8 cellular contexts compared by ENCODE assay signal in the genomic region with DNA sequence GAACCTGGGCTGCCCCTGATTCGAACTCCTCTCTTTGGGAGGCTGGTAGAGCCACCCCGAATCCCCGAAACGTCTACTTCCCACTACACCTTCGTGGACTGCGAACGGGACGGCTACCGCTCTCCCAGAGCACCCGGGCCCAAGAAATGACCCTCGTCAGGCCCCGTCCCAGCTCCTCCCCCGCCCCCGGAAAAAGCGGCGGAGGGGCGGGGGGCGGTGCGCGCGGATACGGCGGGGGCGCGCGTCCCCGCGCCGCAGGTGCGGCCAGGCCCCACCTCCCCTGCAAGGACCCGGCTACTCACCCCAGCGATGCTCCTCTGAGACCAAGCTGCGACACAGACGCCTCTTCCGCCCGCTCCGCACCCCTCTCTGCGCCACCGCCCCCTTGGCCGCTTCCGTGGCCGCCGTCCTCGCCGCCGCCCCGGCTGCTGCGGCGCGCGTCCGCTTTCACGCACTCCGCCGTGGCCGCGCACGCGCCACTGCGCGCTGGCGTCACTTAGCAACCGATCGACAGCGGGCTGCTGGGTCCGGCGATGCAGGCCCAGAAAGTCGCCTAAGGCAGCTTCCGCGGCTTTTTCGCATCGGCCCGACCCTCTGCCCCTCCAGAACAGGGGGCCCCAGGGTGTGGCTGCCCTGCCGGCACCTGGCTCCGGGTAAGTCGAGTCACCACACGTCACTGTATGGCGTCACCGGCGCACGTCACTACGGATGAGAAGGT. TPM values are rescaled to one million over a fixed set of nuclear protein-coding genes. Genes with fewer than 3 reads are reported as not detected.
A peak's percentile ranks its signal among the peaks of the same experiment; 100 is the strongest.
DNase-seq lines count a peak whose midpoint lies in the region; ATAC-seq, FAIRE-seq and TF ChIP-seq lines count a peak whose summit lies in the region.

Gene BTBD9, minus strand, starts transcription at position 432 of the 718 bp plus-strand sequence.

- no peaks in the 10 kb centered on the region for H3K27me3 ChIP-seq in keratinocyte (ENCODE audit: control insufficient read depth, extremely low read depth, insufficient read depth, low read length)

- TF ChIP-seq POLR2A in A549 (IDR thresholded peaks at IDR 0.05; ENCODE audit: low read length) = peak; percentile 38

- H3K4me1 ChIP-seq in A549 = peaks cover 4% of the 10 kb centered on the region; the same call in 1 of the 3 replicates
- peaks cover 11% of the 10 kb centered on the region for H3K4me1 ChIP-seq in keratinocyte (ENCODE audit: control insufficient read depth, extremely low read depth, insufficient read depth, low read length)

- TF ChIP-seq CTCF in A549 (IDR thresholded peaks at IDR 0.05) (no peak), keratinocyte (optimal IDR thresholded peaks at IDR 0.05 in 1 of 3, IDR thresholded peaks at IDR 0.05 in 1 of 3, conservative IDR thresholded peaks at IDR 0.05 in 1 of 3; ENCODE audit: extremely low read depth in 1 of 3, insufficient read depth in 2 of 3, low read length in 3 of 3) (no peak)

- ATAC-seq in A549 (peak; percentile 91), GM18517 (IDR thresholded peaks at IDR 0.05; ENCODE audit: unreplicated experiment) (peak; percentile 78), HG03039 (IDR thresholded peaks at IDR 0.05; ENCODE audit: unreplicated experiment) (peak; percentile 69)

- no peaks in the 10 kb centered on the region for H3K79me2 ChIP-seq in keratinocyte (ENCODE audit: control insufficient read depth, insufficient read depth, low read length)

- H3K9me3 ChIP-seq in A549 (no peaks in the 10 kb centered on the region), keratinocyte (ENCODE audit: control insufficient read depth, low read depth, low read length) (no peaks in the 10 kb centered on the region)

- H2AFZ ChIP-seq in keratinocyte (ENCODE audit: control insufficient read depth, low read length) = peak within 1 kb of the TSS; percentile 95

- no peaks in the 10 kb centered on the region for H3K9me1 ChIP-seq in keratinocyte (ENCODE audit: control insufficient read depth, extremely low read depth, insufficient read depth, low read length)

- no peak for TF ChIP-seq RAD21 in A549 (conservative IDR thresholded peaks at IDR 0.05 in 1 of 2, IDR thresholded peaks at IDR 0.05 in 1 of 2)

- CTCF ChIA-PET in A549 (lab: Yijun Ruan, JAX) = interaction anchor here (1.0 kb wide), 1 partner anchor 14 kb away, joined by 3 read pairs; no protein-coding TSS in a partner anchor

- POLR2A ChIA-PET in A549 (lab: Yijun Ruan, JAX) = interaction anchor here (0.6 to 0.9 kb wide), 7 partner anchors 8 to 905 kb away, joined by 3 to 6 read pairs (median 4); no protein-coding TSS in a partner anchor

- dilution Hi-C loops in keratinocyte (cut with MboI; ENCODE audit: extremely low pct_ligation_motif_present, low sequenced_read_pairs) = no loop called here

- no peaks in the 10 kb centered on the region for H4K20me1 ChIP-seq in keratinocyte (ENCODE audit: control insufficient read depth, extremely low read depth, insufficient read depth, low read length)

- FAIRE-seq in A549 (lab: Jason Lieb, UNC) (no peak), keratinocyte (lab: Jason Lieb, UNC) (no peak)

- DNase-seq in A549 (ENCODE audit: low read depth in 1 of 2, low spot score in 1 of 2) (peak; percentile 34 to 76), NCI-H2196 (lab: John Stamatoyannopoulos, UW; ENCODE audit: unreplicated experiment) (peak; percentile 90), keratinocyte (ENCODE audit: low read depth, low spot score) (no peak)
- DNase-seq in activated CD4-positive, CD25-positive, alpha-beta regulatory T cell (lab: John Stamatoyannopoulos, UW) = peak; percentile 55 to 79 (median 75)
- DNase-seq in central memory CD4-positive, alpha-beta T cell = peak; percentile 88
- peak; percentile 63 to 67 for DNase-seq in stimulated activated CD4-positive, alpha-beta T cell treated with anti-CD3 and anti-CD28 coated beads, Interleukin-15, amount 100 ng/mL, for 1 hour (ENCODE audit: low read depth in 1 of 2, low spot score in 1 of 2)

- H3K4me2 ChIP-seq in A549 (peak within 1 kb of the TSS; percentile 97), keratinocyte (ENCODE audit: control insufficient read depth, extremely low read depth, insufficient read depth, low read depth, low read length) (peak within 1 kb of the TSS; percentile 86)

- peak within 1 kb of the TSS; percentile 79 for H3K9ac ChIP-seq in keratinocyte (ENCODE audit: control insufficient read depth, extremely low read depth, insufficient read depth, low read length)

- 0% methylated on average over 6 of the region's 82 CpGs for WGBS in A549 (ENCODE audit: missing lambda C conversion rate)

- H3K36me3 ChIP-seq in keratinocyte (ENCODE audit: control insufficient read depth in 2 of 2, extremely low read depth in 1 of 2, insufficient read depth in 2 of 2, low read length in 2 of 2) = no peaks in the 10 kb centered on the region

- peak within 1 kb of the TSS; percentile 77 for H3K4me3 ChIP-seq in A549
- peak within 1 kb of the TSS; percentile 79 to 89 (median 86) for H3K4me3 ChIP-seq in keratinocyte (ENCODE audit: control insufficient read depth in 2 of 3, extremely low read depth in 1 of 3, insufficient read depth in 2 of 3, low read depth in 1 of 3, low read length in 3 of 3)

- H3K27ac ChIP-seq in A549 (peak within 1 kb of the TSS; percentile 97), keratinocyte (ENCODE audit: control insufficient read depth, insufficient read depth, low read length) (peak within 1 kb of the TSS; percentile 74)

- TF ChIP-seq EP300 in A549 (IDR thresholded peaks at IDR 0.05) = no peak

TF ChIP-seq in A549, 52 proteins besides CTCF, POLR2A, EP300 and RAD21:
- no peak for TF ChIP-seq CEBPB (IDR thresholded peaks at IDR 0.05)
- TF ChIP-seq, protein P1, sequence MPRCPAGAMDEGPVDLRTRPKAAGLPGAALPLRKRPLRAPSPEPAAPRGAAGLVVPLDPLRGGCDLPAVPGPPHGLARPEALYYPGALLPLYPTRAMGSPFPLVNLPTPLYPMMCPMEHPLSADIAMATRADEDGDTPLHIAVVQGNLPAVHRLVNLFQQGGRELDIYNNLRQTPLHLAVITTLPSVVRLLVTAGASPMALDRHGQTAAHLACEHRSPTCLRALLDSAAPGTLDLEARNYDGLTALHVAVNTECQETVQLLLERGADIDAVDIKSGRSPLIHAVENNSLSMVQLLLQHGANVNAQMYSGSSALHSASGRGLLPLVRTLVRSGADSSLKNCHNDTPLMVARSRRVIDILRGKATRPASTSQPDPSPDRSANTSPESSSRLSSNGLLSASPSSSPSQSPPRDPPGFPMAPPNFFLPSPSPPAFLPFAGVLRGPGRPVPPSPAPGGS (IDR thresholded peaks at IDR 0.05) = 0 out of 3 replicates have a peak, but pooled peaks have one; percentile 23
- peak in 1 of 2 experiments; percentile 59; a peak in 1 of 5 replicates for TF ChIP-seq JUN (IDR thresholded peaks at IDR 0.05)
- TF ChIP-seq KDM1A (IDR thresholded peaks at IDR 0.05; ENCODE audit: low read depth) = no peak
- peak; percentile 34; the same call in 1 of the 2 replicates for TF ChIP-seq PHF8 (IDR thresholded peaks at IDR 0.05; ENCODE audit: borderline replicate concordance, low read depth)
- TF ChIP-seq, protein P2, sequence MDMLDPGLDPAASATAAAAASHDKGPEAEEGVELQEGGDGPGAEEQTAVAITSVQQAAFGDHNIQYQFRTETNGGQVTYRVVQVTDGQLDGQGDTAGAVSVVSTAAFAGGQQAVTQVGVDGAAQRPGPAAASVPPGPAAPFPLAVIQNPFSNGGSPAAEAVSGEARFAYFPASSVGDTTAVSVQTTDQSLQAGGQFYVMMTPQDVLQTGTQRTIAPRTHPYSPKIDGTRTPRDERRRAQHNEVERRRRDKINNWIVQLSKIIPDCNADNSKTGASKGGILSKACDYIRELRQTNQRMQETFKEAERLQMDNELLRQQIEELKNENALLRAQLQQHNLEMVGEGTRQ (IDR thresholded peaks at IDR 0.05) = no peak
- no peak for TF ChIP-seq ESRRA (IDR thresholded peaks at IDR 0.05; ENCODE audit: borderline replicate concordance, low read length)
- TF ChIP-seq HOXB5 (CRISPR knock-in tag; IDR thresholded peaks at IDR 0.05) = 0 out of 2 replicates have a peak, but pooled peaks have one; percentile 53
- no peak for TF ChIP-seq CHD4 (IDR thresholded peaks at IDR 0.05; ENCODE audit: borderline replicate concordance)
- TF ChIP-seq FOSB (CRISPR knock-in tag; IDR thresholded peaks at IDR 0.05) = no peak

RNA-seq across cellular contexts. Expression of gene BTBD9, which starts in this region (rescaled TPM):
- polyA plus RNA-seq in A549 (2011; rRNA removed) = 4.6 and 6.6 TPM in 2 replicates
- polyA plus RNA-seq in A549 (2012; cell fraction: cytosol; rRNA removed) = 0.74 and 1.2 TPM in 2 replicates
- 1.5 and 1.6 TPM in 2 replicates for polyA plus RNA-seq in A549 (2012; cell fraction: nucleus; rRNA removed)
- polyA plus RNA-seq in A549 (2017; fragmentation: RNase III; extraction: RNeasy Plus Mini Kit Qiagen cat#74134 plus additional on column Dnase treatment) = 2.1 to 2.3 TPM (median 2.2 TPM) in 3 replicates
- 11.5 and 12.1 TPM in 2 replicates for polyA minus RNA-seq in A549 (2011; rRNA and poly(A)+ RNA removed)
- polyA plus RNA-seq in keratinocyte = 4.6 to 6.8 TPM (median 6.5 TPM) in 3 replicates
- polyA plus RNA-seq in keratinocyte (2011; ENCODE audit: low read depth) = 2.1 TPM
- 3.8 and 7.2 TPM in 2 replicates for polyA plus RNA-seq in keratinocyte (2011; cell fraction: cytosol; rRNA removed)
- 11.9 and 12.2 TPM in 2 replicates for polyA plus RNA-seq in keratinocyte (2011; cell fraction: nucleus; rRNA removed)
- 5.2 and 5.3 TPM in 2 replicates for polyA plus RNA-seq in keratinocyte (2012; ENCODE audit: low replicate concordance)
- polyA minus RNA-seq in keratinocyte = 8.3 to 23.6 TPM (median 15.6 TPM) in 3 replicates
- 5.4 TPM for polyA minus RNA-seq in keratinocyte (2011; cell fraction: cytosol; rRNA and poly(A)+ RNA removed)
- polyA minus RNA-seq in keratinocyte (2011; cell fraction: nucleus; rRNA and poly(A)+ RNA removed) = 12.8 and 47.5 TPM in 2 replicates
